ENCODE assay signal across 8 cellular contexts in the genomic region with DNA sequence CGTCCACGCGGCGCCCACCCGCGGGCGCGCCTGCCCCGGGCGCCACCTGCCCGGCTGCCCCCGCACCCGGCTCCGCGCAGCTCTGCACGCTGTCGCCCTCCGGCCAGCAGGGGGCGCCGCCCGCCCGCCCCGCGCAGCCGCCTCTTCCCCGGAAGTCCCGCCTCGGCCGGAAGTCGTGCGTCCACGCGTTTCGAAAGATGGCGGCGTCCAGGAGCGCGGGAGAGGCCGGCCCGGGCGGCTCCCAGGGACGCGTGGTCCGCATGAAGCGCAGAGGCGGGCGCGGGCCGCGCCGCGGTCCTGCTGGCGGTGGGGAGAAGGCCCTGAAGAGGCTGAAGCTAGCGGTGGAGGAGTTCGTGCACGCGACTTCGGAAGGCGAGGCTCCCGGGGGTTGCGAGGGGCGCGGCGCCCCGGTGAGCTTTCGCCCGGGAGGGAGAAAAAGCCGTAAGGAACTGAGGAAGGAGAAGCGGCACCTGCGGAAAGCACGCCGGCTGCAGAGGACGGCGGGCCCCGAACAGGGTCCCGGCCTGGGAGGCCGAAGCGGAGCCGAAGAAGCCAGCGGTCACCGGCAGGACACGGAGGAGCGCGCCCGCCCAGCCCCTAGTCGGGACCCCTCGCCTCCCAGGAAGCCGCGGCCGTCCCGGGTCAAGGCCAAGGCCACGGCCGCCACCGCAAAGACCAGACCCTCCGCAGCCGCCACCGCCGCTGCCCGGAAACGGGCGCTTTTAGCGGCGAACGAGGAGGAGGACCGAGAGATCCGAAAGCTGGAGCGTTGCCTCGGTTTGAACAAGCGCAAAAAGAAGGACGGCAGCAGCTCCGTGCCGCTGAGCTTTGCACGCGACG. TPM values are rescaled to one million over a fixed set of nuclear protein-coding genes. Genes with fewer than 3 reads are reported as not detected.
DNase-seq lines count a peak whose midpoint lies in the region; FAIRE-seq lines count a peak whose summit lies in the region.

Gene NOM1, plus strand, starts transcription at position 172 of the 840 bp plus-strand sequence. Its CDS starts 26 bp downstream, at position 198.

- peak within 1 kb of the TSS; percentile 45 for H3K27ac ChIP-seq in substantia nigra (ENCODE audit: low read depth, low read length, poor library complexity, severe bottlenecking)

- DNase-seq in GF-D8 (lab: John Stamatoyannopoulos, UW), result peak; percentile 73
- peak; percentile 53 for DNase-seq in GOT3 (lab: John Stamatoyannopoulos, UW)
- peak; percentile 84 for DNase-seq in LHCN-M2 (ENCODE audit: low read depth)
- DNase-seq in SIG-M5 treated with dmso at 0.1 percent for 504 hours (lab: John Stamatoyannopoulos, UW; ENCODE audit: unreplicated experiment), result peak; percentile 76
- DNase-seq in activated gamma-delta T cell (lab: John Stamatoyannopoulos, UW), result peak; percentile 80
- DNase-seq in frontal cortex (ENCODE audit: low spot score in 2 of 2), result peak; percentile 97 to 98
- DNase-seq in nucleus accumbens (lab: John Stamatoyannopoulos, UW), result peak in 55 of 56 donors; percentile 4 to 91 (median 75)
- DNase-seq in substantia nigra (lab: John Stamatoyannopoulos, UW), result peak; percentile 14 to 91 (median 72)

- no peak for FAIRE-seq in frontal cortex (lab: Jason Lieb, UNC)

RNA-seq across cellular contexts. Expression of gene NOM1, which starts in this region (rescaled TPM):
- total RNA-seq in LHCN-M2 (2014; rRNA removed) (13.7 and 17.4 TPM in 2 replicates), frontal cortex (22.8 TPM)
- polyA plus RNA-seq in LHCN-M2 (2012), result 9.8 TPM

Comparison
In these comparisons a context has a peak if more than half of its experiments do, and no peak if none do; other contexts are left out.
1. Peak in every context shown above with its lines: DNase-seq and H3K27ac ChIP-seq.